ENCODE assay signal across 34 cellular contexts in the genomic region with DNA sequence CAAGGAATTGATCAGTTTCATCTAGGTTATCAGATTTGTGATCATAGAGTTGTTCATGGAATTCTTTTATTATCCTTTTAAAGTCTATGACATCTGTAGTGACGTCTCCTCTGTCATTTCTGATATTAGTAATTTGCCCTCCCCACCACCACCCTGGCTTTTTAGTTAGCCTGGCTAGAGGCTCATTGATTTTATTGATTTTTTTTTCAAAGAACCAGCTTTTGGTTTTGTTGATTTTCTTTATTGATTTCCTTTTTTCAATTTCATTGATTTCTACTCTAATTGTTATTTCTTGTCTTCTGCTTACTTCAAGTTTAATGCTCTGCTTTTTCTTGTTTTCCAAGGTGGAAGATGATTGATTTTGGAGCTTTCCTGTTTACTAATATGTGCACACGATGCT.
"Had no signal": no experiment of that assay in that cellular context is flagged by ENCODE, and none has a peak within 500 bp of the region (broad histone marks: within the 10 kb centered on the region; RNA-seq: fewer than 3 reads in every experiment).

No MANE protein-coding gene starts in this region.

- H3K27me3 ChIP-seq: MG63 had no signal

- DNase-seq: Karpas-422, Kasumi-1, MG63, MM.1S, MV-4-11, NCI-H1048, NCI-H1092, NCI-H1092 treated with DMSO at 0.1 percent for 48 hours, NCI-H1105, NCI-H1105 treated with DMSO at 0.1 percent for 48 hours, NCI-H1417 treated with DMSO at 0.1 percent for 48 hours, NCI-H1436, NCI-H1436 treated with DMSO at 0.1 percent for 48 hours, NCI-H146, NCI-H1694, NCI-H1694 treated with DMSO at 0.1 percent for 48 hours, NCI-H187, NCI-H187 treated with DMSO at 0.1 percent for 48 hours, NCI-H1930, NCI-H2029, NCI-H2029 treated with DMSO at 0.1 percent for 48 hours, NCI-H2081, NCI-H2081 treated with DMSO at 0.1 percent for 48 hours, NCI-H2107, NCI-H2171, NCI-H2171 treated with DMSO at 0.1 percent for 48 hours, NCI-H2227 treated with DMSO at 0.1 percent for 48 hours, NCI-H226, NCI-H345, NCI-H446, NCI-H446 treated with DMSO at 0.1 percent for 48 hours, NCI-H510A, NCI-H510A treated with DMSO at 0.1 percent for 48 hours, NCI-H524 had no signal

- H3K4me3 ChIP-seq: MG63 had no signal
